Comparison of ENCODE assay signal across 1 cellular context in genomic region chr2:130727286-130727924, GRCh38.
TF ChIP-seq lines count a peak whose summit lies in the region.

No MANE protein-coding gene starts in this region.

TF ChIP-seq in H1, 55 proteins besides CTCF, POLR2A, EP300 and RAD21 (continued from another document):
- TF ChIP-seq ATF2 (IDR thresholded peaks at IDR 0.05; ENCODE audit: low read length) (no peak), BCL11A (IDR thresholded peaks at IDR 0.05; ENCODE audit: low read depth in 2 of 2, low read length in 2 of 2) (no peak), SAP30 (IDR thresholded peaks at IDR 0.05; ENCODE audit: insufficient read depth, insufficient replicate concordance, low read length) (no peak), SRF (IDR thresholded peaks at IDR 0.05; ENCODE audit: low read depth, low read length) (no peak), TBP (IDR thresholded peaks at IDR 0.05; ENCODE audit: low read depth, low read length) (no peak), PHF8 (conservative IDR thresholded peaks at IDR 0.05; ENCODE audit: low read depth, low read length) (no peak; the same call in 1 of the 2 replicates), USF2 (IDR thresholded peaks at IDR 0.05; ENCODE audit: low read length) (no peak), POU5F1 (IDR thresholded peaks at IDR 0.05; ENCODE audit: low read depth, low read length) (no peak), MAFK (IDR thresholded peaks at IDR 0.05; ENCODE audit: low read depth, low read length) (no peak), RFX5 (IDR thresholded peaks at IDR 0.05; ENCODE audit: borderline replicate concordance, low read depth, low read length) (no peak), SIX5 (IDR thresholded peaks at IDR 0.05; ENCODE audit: low read depth, low read length) (no peak), BRCA1 (IDR thresholded peaks at IDR 0.05; ENCODE audit: low read depth, low read length) (no peak), SP4 (IDR thresholded peaks at IDR 0.05; ENCODE audit: low read length) (peak; percentile 65; the same call in 1 of the 2 replicates), CBX5 (IDR thresholded peaks at IDR 0.05; ENCODE audit: low read depth, low read length) (no peak), HDAC6 (IDR thresholded peaks at IDR 0.05; ENCODE audit: low read depth, low read length) (no peak), ATF3 (IDR thresholded peaks at IDR 0.05; ENCODE audit: insufficient read depth, low read depth, low read length) (no peak), SP2 (IDR thresholded peaks at IDR 0.05; ENCODE audit: low read length) (no peak), CBX8 (IDR thresholded peaks at IDR 0.05; ENCODE audit: borderline replicate concordance, low read depth, low read length) (no peak), EGR1 (IDR thresholded peaks at IDR 0.05; ENCODE audit: borderline replicate concordance, low read depth, low read length) (no peak), CTBP2 (IDR thresholded peaks at IDR 0.05; ENCODE audit: borderline replicate concordance, insufficient read depth, insufficient read length, low read length) (no peak), KDM1A (IDR thresholded peaks at IDR 0.05; ENCODE audit: borderline replicate concordance, low read length) (no peak), EZH2 (IDR thresholded peaks at IDR 0.05; ENCODE audit: low read depth, low read length, severe bottlenecking) (no peak), SUZ12 (IDR thresholded peaks at IDR 0.05; ENCODE audit: low read length) (no peak), ASH2L (IDR thresholded peaks at IDR 0.05; ENCODE audit: low read length) (no peak), CREB1 (IDR thresholded peaks at IDR 0.05) (peak; percentile 23; the same call in 1 of the 2 replicates), CEBPB (IDR thresholded peaks at IDR 0.05; ENCODE audit: low read depth, low read length) (no peak), BACH1 (IDR thresholded peaks at IDR 0.05; ENCODE audit: low read length) (no peak), HDAC2 (IDR thresholded peaks at IDR 0.05; ENCODE audit: borderline replicate concordance in 1 of 2, low read depth in 2 of 2, low read length in 2 of 2) (0 out of 4 replicates have a peak, but pooled peaks of 1 of the 2 experiments have one; percentile 63), SP1 (IDR thresholded peaks at IDR 0.05; ENCODE audit: low read depth, low read length) (peak; percentile 49; the same call in 1 of the 2 replicates), MAX (IDR thresholded peaks at IDR 0.05) (peak; percentile 54; the same call in 1 of the 2 replicates), CHD7 (IDR thresholded peaks at IDR 0.05; ENCODE audit: insufficient replicate concordance, low read length) (no peak), TEAD4 (IDR thresholded peaks at IDR 0.05; ENCODE audit: low read depth, low read length) (no peak), TCF12 (IDR thresholded peaks at IDR 0.05; ENCODE audit: low read depth, low read length) (no peak), YY1 (IDR thresholded peaks at IDR 0.05; ENCODE audit: low read depth, low read length) (no peak), GTF2F1 (IDR thresholded peaks at IDR 0.05; ENCODE audit: borderline replicate concordance, low read depth, low read length) (no peak), KDM4A (IDR thresholded peaks at IDR 0.05; ENCODE audit: low read depth, low read length, severe bottlenecking) (peak; percentile 61)
TF ChIP-seq in H1: peak in this region for 10.
